In the genomic region with DNA sequence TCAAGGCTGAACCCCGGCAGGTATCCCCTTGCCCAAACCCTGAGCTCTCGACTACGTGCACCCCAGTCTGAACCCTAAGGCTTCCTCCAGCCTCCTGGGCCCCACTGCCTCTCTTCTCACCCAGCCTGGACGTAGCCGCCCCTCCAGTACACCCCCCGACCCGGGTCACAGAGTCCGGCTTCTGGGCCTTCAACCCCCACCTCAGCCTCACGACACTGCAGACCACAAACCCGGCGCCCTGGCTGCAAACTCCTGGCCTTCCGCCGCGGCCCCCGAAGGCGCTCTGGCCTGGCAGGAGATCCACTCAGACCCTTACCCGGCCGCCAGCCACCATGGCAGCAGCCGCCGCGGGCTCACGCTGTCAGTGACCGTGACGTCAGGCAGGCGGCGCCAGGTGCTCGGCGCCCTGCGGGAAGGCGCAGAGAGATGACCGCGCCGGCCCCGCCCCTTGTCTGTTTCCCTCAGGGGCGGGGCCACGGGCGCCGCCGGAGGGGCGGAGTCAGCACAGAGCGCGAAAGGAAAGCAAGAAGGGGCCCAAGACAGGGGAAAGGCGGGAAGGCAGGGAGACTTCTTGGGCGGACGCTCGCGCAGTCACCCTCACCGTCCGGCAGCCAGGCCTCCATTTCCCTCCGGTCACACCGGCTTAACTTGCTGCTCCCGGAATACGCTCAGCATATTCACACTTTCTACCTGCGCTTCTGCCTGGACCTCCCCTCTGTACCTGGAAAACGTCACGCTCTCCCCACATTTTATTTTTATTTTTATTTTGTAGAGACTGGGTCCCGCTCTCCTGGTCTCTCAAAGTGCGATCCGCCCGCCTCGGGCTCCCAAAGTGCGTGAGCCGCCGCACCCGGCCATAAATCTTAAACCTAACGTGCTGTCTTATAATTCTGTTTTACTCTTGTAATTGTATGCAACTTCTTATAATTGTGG, we compare ENCODE assay signal across 1 cellular context.
TF ChIP-seq lines count a peak whose summit lies in the region.

A gene with protein sequence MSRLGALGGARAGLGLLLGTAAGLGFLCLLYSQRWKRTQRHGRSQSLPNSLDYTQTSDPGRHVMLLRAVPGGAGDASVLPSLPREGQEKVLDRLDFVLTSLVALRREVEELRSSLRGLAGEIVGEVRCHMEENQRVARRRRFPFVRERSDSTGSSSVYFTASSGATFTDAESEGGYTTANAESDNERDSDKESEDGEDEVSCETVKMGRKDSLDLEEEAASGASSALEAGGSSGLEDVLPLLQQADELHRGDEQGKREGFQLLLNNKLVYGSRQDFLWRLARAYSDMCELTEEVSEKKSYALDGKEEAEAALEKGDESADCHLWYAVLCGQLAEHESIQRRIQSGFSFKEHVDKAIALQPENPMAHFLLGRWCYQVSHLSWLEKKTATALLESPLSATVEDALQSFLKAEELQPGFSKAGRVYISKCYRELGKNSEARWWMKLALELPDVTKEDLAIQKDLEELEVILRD (minus strand): TSS at position 372 of the 933 bp plus-strand sequence. CDS start 471 bp downstream, outside the sequence.

TF ChIP-seq in GM12878, 131 proteins besides CTCF, POLR2A, EP300 and RAD21 (continued from another document and continues in another):
- no peak for TF ChIP-seq ZNF24 (IDR thresholded peaks at IDR 0.05)
- TF ChIP-seq PML (IDR thresholded peaks at IDR 0.05; ENCODE audit: low read length), result peak; percentile 77; the same call in 1 of the 2 replicates
- no peak for TF ChIP-seq HDAC2 (IDR thresholded peaks at IDR 0.05)
- TF ChIP-seq, protein P1, sequence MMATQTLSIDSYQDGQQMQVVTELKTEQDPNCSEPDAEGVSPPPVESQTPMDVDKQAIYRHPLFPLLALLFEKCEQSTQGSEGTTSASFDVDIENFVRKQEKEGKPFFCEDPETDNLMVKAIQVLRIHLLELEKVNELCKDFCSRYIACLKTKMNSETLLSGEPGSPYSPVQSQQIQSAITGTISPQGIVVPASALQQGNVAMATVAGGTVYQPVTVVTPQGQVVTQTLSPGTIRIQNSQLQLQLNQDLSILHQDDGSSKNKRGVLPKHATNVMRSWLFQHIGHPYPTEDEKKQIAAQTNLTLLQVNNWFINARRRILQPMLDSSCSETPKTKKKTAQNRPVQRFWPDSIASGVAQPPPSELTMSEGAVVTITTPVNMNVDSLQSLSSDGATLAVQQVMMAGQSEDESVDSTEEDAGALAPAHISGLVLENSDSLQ (IDR thresholded peaks at IDR 0.05), result peak; percentile 74
- no peak for TF ChIP-seq ZSCAN29 (IDR thresholded peaks at IDR 0.05)
- TF ChIP-seq, protein P2, sequence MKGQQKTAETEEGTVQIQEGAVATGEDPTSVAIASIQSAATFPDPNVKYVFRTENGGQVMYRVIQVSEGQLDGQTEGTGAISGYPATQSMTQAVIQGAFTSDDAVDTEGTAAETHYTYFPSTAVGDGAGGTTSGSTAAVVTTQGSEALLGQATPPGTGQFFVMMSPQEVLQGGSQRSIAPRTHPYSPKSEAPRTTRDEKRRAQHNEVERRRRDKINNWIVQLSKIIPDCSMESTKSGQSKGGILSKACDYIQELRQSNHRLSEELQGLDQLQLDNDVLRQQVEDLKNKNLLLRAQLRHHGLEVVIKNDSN (IDR thresholded peaks at IDR 0.05; ENCODE audit: borderline replicate concordance, extremely low read length, insufficient read depth, low read depth, low read length), result no peak
- TF ChIP-seq, protein P3, sequence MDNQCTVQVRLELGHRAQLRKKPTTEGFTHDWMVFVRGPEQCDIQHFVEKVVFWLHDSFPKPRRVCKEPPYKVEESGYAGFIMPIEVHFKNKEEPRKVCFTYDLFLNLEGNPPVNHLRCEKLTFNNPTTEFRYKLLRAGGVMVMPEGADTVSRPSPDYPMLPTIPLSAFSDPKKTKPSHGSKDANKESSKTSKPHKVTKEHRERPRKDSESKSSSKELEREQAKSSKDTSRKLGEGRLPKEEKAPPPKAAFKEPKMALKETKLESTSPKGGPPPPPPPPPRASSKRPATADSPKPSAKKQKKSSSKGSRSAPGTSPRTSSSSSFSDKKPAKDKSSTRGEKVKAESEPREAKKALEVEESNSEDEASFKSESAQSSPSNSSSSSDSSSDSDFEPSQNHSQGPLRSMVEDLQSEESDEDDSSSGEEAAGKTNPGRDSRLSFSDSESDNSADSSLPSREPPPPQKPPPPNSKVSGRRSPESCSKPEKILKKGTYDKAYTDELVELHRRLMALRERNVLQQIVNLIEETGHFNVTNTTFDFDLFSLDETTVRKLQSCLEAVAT (IDR thresholded peaks at IDR 0.05), result peak; percentile 39; the same call in 1 of the 2 replicates
- TF ChIP-seq MTA2 (IDR thresholded peaks at IDR 0.05; ENCODE audit: low read depth), result no peak
- TF ChIP-seq HDAC6 (IDR thresholded peaks at IDR 0.05; ENCODE audit: unreplicated experiment), result no peak
- no peak for TF ChIP-seq MYC (IDR thresholded peaks at IDR 0.05; ENCODE audit: insufficient read depth, insufficient read length, insufficient replicate concordance, low read length, severe bottlenecking)
- TF ChIP-seq KLF5 (IDR thresholded peaks at IDR 0.05; ENCODE audit: partially characterized antibody), result no peak
- TF ChIP-seq, protein P4, sequence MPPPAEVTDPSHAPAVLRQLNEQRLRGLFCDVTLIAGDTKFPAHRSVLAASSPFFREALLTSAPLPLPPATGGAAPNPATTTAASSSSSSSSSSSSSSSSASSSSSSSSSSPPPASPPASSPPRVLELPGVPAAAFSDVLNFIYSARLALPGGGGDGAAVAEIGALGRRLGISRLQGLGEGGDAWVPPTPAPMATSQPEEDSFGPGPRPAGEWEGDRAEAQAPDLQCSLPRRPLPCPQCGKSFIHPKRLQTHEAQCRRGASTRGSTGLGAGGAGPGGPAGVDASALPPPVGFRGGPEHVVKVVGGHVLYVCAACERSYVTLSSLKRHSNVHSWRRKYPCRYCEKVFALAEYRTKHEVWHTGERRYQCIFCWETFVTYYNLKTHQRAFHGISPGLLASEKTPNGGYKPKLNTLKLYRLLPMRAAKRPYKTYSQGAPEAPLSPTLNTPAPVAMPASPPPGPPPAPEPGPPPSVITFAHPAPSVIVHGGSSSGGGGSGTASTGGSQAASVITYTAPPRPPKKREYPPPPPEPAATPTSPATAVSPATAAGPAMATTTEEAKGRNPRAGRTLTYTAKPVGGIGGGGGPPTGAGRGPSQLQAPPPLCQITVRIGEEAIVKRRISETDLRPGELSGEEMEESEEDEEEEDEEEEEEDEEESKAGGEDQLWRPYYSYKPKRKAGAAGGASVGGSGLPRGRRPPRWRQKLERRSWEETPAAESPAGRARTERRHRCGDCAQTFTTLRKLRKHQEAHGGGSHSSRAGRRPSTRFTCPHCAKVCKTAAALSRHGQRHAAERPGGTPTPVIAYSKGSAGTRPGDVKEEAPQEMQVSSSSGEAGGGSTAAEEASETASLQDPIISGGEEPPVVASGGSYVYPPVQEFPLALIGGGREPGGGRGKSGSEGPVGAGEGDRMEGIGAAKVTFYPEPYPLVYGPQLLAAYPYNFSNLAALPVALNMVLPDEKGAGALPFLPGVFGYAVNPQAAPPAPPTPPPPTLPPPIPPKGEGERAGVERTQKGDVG (CRISPR knock-in tag; IDR thresholded peaks at IDR 0.05), result no peak
- TF ChIP-seq WRNIP1 (IDR thresholded peaks at IDR 0.05; ENCODE audit: borderline replicate concordance, low read depth, low read length), result no peak
- no peak for TF ChIP-seq ETV6 (conservative IDR thresholded peaks at IDR 0.05 in 1 of 2, IDR thresholded peaks at IDR 0.05 in 1 of 2; ENCODE audit: borderline replicate concordance in 1 of 2, low read depth in 1 of 2)
- no peak for TF ChIP-seq FOS (IDR thresholded peaks at IDR 0.05; ENCODE audit: borderline replicate concordance, extremely low read depth, insufficient read length)
- peak; percentile 75 for TF ChIP-seq RUNX3 (IDR thresholded peaks at IDR 0.05; ENCODE audit: low read length)
- TF ChIP-seq, protein P5, sequence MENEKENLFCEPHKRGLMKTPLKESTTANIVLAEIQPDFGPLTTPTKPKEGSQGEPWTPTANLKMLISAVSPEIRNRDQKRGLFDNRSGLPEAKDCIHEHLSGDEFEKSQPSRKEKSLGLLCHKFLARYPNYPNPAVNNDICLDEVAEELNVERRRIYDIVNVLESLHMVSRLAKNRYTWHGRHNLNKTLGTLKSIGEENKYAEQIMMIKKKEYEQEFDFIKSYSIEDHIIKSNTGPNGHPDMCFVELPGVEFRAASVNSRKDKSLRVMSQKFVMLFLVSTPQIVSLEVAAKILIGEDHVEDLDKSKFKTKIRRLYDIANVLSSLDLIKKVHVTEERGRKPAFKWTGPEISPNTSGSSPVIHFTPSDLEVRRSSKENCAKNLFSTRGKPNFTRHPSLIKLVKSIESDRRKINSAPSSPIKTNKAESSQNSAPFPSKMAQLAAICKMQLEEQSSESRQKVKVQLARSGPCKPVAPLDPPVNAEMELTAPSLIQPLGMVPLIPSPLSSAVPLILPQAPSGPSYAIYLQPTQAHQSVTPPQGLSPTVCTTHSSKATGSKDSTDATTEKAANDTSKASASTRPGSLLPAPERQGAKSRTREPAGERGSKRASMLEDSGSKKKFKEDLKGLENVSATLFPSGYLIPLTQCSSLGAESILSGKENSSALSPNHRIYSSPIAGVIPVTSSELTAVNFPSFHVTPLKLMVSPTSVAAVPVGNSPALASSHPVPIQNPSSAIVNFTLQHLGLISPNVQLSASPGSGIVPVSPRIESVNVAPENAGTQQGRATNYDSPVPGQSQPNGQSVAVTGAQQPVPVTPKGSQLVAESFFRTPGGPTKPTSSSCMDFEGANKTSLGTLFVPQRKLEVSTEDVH (IDR thresholded peaks at IDR 0.05; ENCODE audit: low read depth, partially characterized antibody), result peak; percentile 76
- TF ChIP-seq, protein P6, sequence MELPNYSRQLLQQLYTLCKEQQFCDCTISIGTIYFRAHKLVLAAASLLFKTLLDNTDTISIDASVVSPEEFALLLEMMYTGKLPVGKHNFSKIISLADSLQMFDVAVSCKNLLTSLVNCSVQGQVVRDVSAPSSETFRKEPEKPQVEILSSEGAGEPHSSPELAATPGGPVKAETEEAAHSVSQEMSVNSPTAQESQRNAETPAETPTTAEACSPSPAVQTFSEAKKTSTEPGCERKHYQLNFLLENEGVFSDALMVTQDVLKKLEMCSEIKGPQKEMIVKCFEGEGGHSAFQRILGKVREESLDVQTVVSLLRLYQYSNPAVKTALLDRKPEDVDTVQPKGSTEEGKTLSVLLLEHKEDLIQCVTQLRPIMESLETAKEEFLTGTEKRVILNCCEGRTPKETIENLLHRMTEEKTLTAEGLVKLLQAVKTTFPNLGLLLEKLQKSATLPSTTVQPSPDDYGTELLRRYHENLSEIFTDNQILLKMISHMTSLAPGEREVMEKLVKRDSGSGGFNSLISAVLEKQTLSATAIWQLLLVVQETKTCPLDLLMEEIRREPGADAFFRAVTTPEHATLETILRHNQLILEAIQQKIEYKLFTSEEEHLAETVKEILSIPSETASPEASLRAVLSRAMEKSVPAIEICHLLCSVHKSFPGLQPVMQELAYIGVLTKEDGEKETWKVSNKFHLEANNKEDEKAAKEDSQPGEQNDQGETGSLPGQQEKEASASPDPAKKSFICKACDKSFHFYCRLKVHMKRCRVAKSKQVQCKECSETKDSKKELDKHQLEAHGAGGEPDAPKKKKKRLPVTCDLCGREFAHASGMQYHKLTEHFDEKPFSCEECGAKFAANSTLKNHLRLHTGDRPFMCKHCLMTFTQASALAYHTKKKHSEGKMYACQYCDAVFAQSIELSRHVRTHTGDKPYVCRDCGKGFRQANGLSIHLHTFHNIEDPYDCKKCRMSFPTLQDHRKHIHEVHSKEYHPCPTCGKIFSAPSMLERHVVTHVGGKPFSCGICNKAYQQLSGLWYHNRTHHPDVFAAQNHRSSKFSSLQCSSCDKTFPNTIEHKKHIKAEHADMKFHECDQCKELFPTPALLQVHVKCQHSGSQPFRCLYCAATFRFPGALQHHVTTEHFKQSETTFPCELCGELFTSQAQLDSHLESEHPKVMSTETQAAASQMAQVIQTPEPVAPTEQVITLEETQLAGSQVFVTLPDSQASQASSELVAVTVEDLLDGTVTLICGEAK (IDR thresholded peaks at IDR 0.05; ENCODE audit: borderline replicate concordance), result no peak; the same call in 1 of the 2 replicates
- TF ChIP-seq TCF7 (IDR thresholded peaks at IDR 0.05; ENCODE audit: borderline replicate concordance), result no peak
- TF ChIP-seq, protein P7, sequence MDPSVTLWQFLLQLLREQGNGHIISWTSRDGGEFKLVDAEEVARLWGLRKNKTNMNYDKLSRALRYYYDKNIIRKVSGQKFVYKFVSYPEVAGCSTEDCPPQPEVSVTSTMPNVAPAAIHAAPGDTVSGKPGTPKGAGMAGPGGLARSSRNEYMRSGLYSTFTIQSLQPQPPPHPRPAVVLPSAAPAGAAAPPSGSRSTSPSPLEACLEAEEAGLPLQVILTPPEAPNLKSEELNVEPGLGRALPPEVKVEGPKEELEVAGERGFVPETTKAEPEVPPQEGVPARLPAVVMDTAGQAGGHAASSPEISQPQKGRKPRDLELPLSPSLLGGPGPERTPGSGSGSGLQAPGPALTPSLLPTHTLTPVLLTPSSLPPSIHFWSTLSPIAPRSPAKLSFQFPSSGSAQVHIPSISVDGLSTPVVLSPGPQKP (IDR thresholded peaks at IDR 0.05; ENCODE audit: low read depth, low read length), result no peak
- TF ChIP-seq RAD51 (IDR thresholded peaks at IDR 0.05), result no peak
- TF ChIP-seq NBN (IDR thresholded peaks at IDR 0.05), result peak; percentile 93
- TF ChIP-seq RB1 (IDR thresholded peaks at IDR 0.05; ENCODE audit: borderline replicate concordance), result peak; percentile 98
- 0 out of 2 replicates have a peak, but pooled peaks have one; percentile 19 for TF ChIP-seq CBFB (IDR thresholded peaks at IDR 0.05; ENCODE audit: low read depth)
- TF ChIP-seq JUND (IDR thresholded peaks at IDR 0.05; ENCODE audit: low read depth, low read length), result no peak
- peak; percentile 31; the same call in 1 of the 2 replicates for TF ChIP-seq NR2F1 (conservative IDR thresholded peaks at IDR 0.05)
- TF ChIP-seq CHD2 (IDR thresholded peaks at IDR 0.05; ENCODE audit: borderline replicate concordance, low read depth, low read length), result no peak
- peak; percentile 40; the same call in 1 of the 2 replicates for TF ChIP-seq GATAD2B (conservative IDR thresholded peaks at IDR 0.05; ENCODE audit: low read depth)
- TF ChIP-seq RCOR1 (conservative IDR thresholded peaks at IDR 0.05; ENCODE audit: low read depth, low read length), result no peak
- TF ChIP-seq, protein P8, sequence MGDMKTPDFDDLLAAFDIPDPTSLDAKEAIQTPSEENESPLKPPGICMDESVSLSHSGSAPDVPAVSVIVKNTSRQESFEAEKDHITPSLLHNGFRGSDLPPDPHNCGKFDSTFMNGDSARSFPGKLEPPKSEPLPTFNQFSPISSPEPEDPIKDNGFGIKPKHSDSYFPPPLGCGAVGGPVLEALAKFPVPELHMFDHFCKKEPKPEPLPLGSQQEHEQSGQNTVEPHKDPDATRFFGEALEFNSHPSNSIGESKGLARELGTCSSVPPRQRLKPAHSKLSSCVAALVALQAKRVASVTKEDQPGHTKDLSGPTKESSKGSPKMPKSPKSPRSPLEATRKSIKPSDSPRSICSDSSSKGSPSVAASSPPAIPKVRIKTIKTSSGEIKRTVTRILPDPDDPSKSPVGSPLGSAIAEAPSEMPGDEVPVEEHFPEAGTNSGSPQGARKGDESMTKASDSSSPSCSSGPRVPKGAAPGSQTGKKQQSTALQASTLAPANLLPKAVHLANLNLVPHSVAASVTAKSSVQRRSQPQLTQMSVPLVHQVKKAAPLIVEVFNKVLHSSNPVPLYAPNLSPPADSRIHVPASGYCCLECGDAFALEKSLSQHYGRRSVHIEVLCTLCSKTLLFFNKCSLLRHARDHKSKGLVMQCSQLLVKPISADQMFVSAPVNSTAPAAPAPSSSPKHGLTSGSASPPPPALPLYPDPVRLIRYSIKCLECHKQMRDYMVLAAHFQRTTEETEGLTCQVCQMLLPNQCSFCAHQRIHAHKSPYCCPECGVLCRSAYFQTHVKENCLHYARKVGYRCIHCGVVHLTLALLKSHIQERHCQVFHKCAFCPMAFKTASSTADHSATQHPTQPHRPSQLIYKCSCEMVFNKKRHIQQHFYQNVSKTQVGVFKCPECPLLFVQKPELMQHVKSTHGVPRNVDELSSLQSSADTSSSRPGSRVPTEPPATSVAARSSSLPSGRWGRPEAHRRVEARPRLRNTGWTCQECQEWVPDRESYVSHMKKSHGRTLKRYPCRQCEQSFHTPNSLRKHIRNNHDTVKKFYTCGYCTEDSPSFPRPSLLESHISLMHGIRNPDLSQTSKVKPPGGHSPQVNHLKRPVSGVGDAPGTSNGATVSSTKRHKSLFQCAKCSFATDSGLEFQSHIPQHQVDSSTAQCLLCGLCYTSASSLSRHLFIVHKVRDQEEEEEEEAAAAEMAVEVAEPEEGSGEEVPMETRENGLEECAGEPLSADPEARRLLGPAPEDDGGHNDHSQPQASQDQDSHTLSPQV (IDR thresholded peaks at IDR 0.05), result no peak
